In genomic region chr6:26556263-26557070, GRCh38 we compare ENCODE assay signal across 9 cellular contexts. TPM values are rescaled to one million over a fixed set of nuclear protein-coding genes. Genes with fewer than 3 reads are reported as not detected.
DNase-seq lines count a peak whose midpoint lies in the region; ATAC-seq and TF ChIP-seq lines count a peak whose summit lies in the region.
"Had no signal": no experiment of that assay in that cellular context is flagged by ENCODE, and none has a peak within 500 bp of the region (broad histone marks: within the 10 kb centered on the region; RNA-seq: fewer than 3 reads in every experiment).

No MANE protein-coding gene starts in this region.

- H3K27ac ChIP-seq in esophagus squamous epithelium = no peak overlapping the region
- peak overlapping the region in 1 of 4 donors; percentile 9 for H3K27ac ChIP-seq in sigmoid colon

- H3K4me1 Mint-ChIP-seq in activated naive CD8-positive, alpha-beta T cell treated with anti-CD3 and anti-CD28 coated beads, Interleukin-2, amount 50 U/mL, for 24 hours = peaks cover 14% of the 10 kb centered on the region

- H3K27me3 Mint-ChIP-seq in activated naive CD8-positive, alpha-beta T cell treated with anti-CD3 and anti-CD28 coated beads, Interleukin-2, amount 50 U/mL, for 24 hours = peaks cover 2% of the 10 kb centered on the region

- DNase-seq in AG04449 (ENCODE audit: low read depth, low spot score) (peak; percentile 92), NCI-H748 treated with DMSO at 0.1 percent for 48 hours (lab: John Stamatoyannopoulos, UW) (peak; percentile 80), islet precursor cell (peak; percentile 77), esophagus squamous epithelium (lab: John Stamatoyannopoulos, UW) (no peak), sigmoid colon (no peak)
- peak; percentile 71 for DNase-seq in activated naive CD8-positive, alpha-beta T cell treated with anti-CD3 and anti-CD28 coated beads, Interleukin-2, amount 50 U/mL, for 24 hours

- no peaks in the 10 kb centered on the region for H3K36me3 Mint-ChIP-seq in activated naive CD8-positive, alpha-beta T cell treated with anti-CD3 and anti-CD28 coated beads, Interleukin-2, amount 50 U/mL, for 24 hours (ENCODE audit: low read depth)

- H3K9me3 Mint-ChIP-seq in activated naive CD8-positive, alpha-beta T cell treated with anti-CD3 and anti-CD28 coated beads, Interleukin-2, amount 50 U/mL, for 24 hours = no peaks in the 10 kb centered on the region

- H3K4me3 Mint-ChIP-seq in activated naive CD8-positive, alpha-beta T cell treated with anti-CD3 and anti-CD28 coated beads, Interleukin-2, amount 50 U/mL, for 24 hours = peak overlapping the region; percentile 64

- H3K27me3 ChIP-seq in esophagus squamous epithelium (no peaks in the 10 kb centered on the region), sigmoid colon (no peaks in the 10 kb centered on the region)

- intact Hi-C loops in esophagus squamous epithelium (cut with DNase I) = no loop called here
- intact Hi-C loops in sigmoid colon (cut with DNase I) = no loop called here

- 34 to 38% methylated on average over 16 of the region's 16 CpGs for WGBS in esophagus squamous epithelium, 2 donors
- WGBS in sigmoid colon, 2 donors = 54 to 58% methylated on average over 16 of the region's 16 CpGs

- ATAC-seq in activated naive CD8-positive, alpha-beta T cell treated with anti-CD3 and anti-CD28 coated beads, Interleukin-2, amount 50 U/mL, for 24 hours = peak; percentile 37
- ATAC-seq in HG03139 (IDR thresholded peaks at IDR 0.05; ENCODE audit: unreplicated experiment) = no peak

- TF ChIP-seq POLR2A in esophagus squamous epithelium (IDR thresholded peaks at IDR 0.05) (no peak), sigmoid colon (IDR thresholded peaks at IDR 0.05) (no peak)

- H3K9me3 ChIP-seq in esophagus squamous epithelium (no peaks in the 10 kb centered on the region), sigmoid colon (no peaks in the 10 kb centered on the region)

- peak overlapping the region; percentile 53 for H3K4me3 ChIP-seq in AG04449 (ENCODE audit: low read depth, low read length)
- peak overlapping the region; percentile 1; the same call in 1 of the 2 replicates for H3K4me3 ChIP-seq in GM08714 (ENCODE audit: low read length)
- no peak overlapping the region for H3K4me3 ChIP-seq in esophagus squamous epithelium
- no peak overlapping the region for H3K4me3 ChIP-seq in sigmoid colon

- no peak for TF ChIP-seq CTCF in AG04449 (IDR thresholded peaks at IDR 0.05; ENCODE audit: insufficient read depth, low read length, missing control alignments)
- TF ChIP-seq CTCF in esophagus squamous epithelium (IDR thresholded peaks at IDR 0.05) = no peak
- TF ChIP-seq CTCF in sigmoid colon (IDR thresholded peaks at IDR 0.05) = no peak

- H3K36me3 ChIP-seq in esophagus squamous epithelium = no peaks in the 10 kb centered on the region
- H3K36me3 ChIP-seq in sigmoid colon = no peaks in the 10 kb centered on the region

- peak overlapping the region; percentile 87 for H3K27ac Mint-ChIP-seq in activated naive CD8-positive, alpha-beta T cell treated with anti-CD3 and anti-CD28 coated beads, Interleukin-2, amount 50 U/mL, for 24 hours

- POLR2A ChIA-PET in AG04449 (lab: Yijun Ruan, JAX) = interaction anchor here (0.8 to 1.3 kb wide), 4 partner anchors 12 to 23 kb away, joined by 3 to 9 read pairs (median 6); partner anchors contain the start of gene HMGN4

- CTCF ChIA-PET in AG04449 (lab: Yijun Ruan, JAX) = interaction anchor here (1.1 to 2.2 kb wide), 6 partner anchors 15 to 234 kb away, joined by 3 to 22 read pairs (median 6); partner anchors contain the start of gene ABT1

- H3K4me1 ChIP-seq in esophagus squamous epithelium (peaks cover 6 to 30% (median 14%) of the 10 kb centered on the region in 3 donors), sigmoid colon (peaks cover 4 to 12% (median 9%) of the 10 kb centered on the region in 4 donors)

- TF ChIP-seq EP300 in sigmoid colon (IDR thresholded peaks at IDR 0.05) = no peak

RNA-seq across cellular contexts. Expression of gene HMGN4, which starts 18.3 kb away (rescaled TPM):
- total RNA-seq in esophagus squamous epithelium (10 to 100 TPM; 18.1 to 53.2 (median 36.7) TPM), sigmoid colon (100 to 1,000 TPM in 1 of 4 donors, 10 to 100 TPM in 3; 70.6 to 104 (median 77.2) TPM)
- 10 to 100 TPM; 55.9 to 67.2 (median 56.2) TPM for polyA plus RNA-seq in sigmoid colon

RNA-seq across cellular contexts. Expression of gene ABT1, which starts 40.3 kb away (rescaled TPM):
- 10 to 100 TPM; 16.0 to 23.5 (median 17.1) TPM for total RNA-seq in esophagus squamous epithelium
- 10 to 100 TPM; 10.2 to 19.4 (median 15.8) TPM for total RNA-seq in sigmoid colon
- polyA plus RNA-seq in sigmoid colon = 10 to 100 TPM; 12.6 to 21.3 (median 19.8) TPM

RNA-seq across cellular contexts. Expression of gene BTN1A1, which starts 56.4 kb away (rescaled TPM):
- total RNA-seq in esophagus squamous epithelium (not detected), sigmoid colon (under 1 TPM in 1 of 4 donors, not detected in 3; 0.28 TPM)
- under 1 TPM in 1 of 3 donors, not detected in 2; 0.20 TPM for polyA plus RNA-seq in sigmoid colon
- total RNA-seq: kidney epithelial cell had no signal

Comparison
In these comparisons a context has a peak if more than half of its experiments do, and no peak if none do; other contexts are left out.
1. DNase-seq: peak in AG04449 (single experiment), NCI-H748 treated with DMSO at 0.1 percent for 48 hours (single experiment), activated naive CD8-positive, alpha-beta T cell treated with anti-CD3 and anti-CD28 coated beads, Interleukin-2, amount 50 U/mL, for 24 hours (single experiment) and islet precursor cell (single experiment); none in esophagus squamous epithelium (single experiment) and sigmoid colon (single experiment).
2. H3K4me3 ChIP-seq: peak in AG04449 (single experiment) and GM08714 (single experiment); none in esophagus squamous epithelium (0 of 4) and sigmoid colon (0 of 4).